In genomic region chr17:2068101-2068518, GRCh38 we compare ENCODE assay signal across 10 cellular contexts. TPM values are rescaled to one million over a fixed set of nuclear protein-coding genes. Genes with fewer than 3 reads are reported as not detected.
A peak's percentile ranks its signal among the peaks of the same experiment; 100 is the strongest.
DNase-seq lines count a peak whose midpoint lies in the region; ATAC-seq and TF ChIP-seq lines count a peak whose summit lies in the region.
"Had no signal": no experiment of that assay in that cellular context is flagged by ENCODE, and none has a peak within 500 bp of the region (broad histone marks: within the 10 kb centered on the region; RNA-seq: fewer than 3 reads in every experiment).

No MANE protein-coding gene starts in this region.

- no peak for TF ChIP-seq CTCF in Peyer's patch (IDR thresholded peaks at IDR 0.05)
- no peak for TF ChIP-seq CTCF in endodermal cell (conservative IDR thresholded peaks at IDR 0.05)
- no peak for TF ChIP-seq CTCF in psoas muscle (IDR thresholded peaks at IDR 0.05)
- no peak for TF ChIP-seq CTCF in body of pancreas (IDR thresholded peaks at IDR 0.05)

- no peak for DNase-seq in Peyer's patch
- no peak for DNase-seq in endodermal cell
- DNase-seq in psoas muscle: peak in 1 of 2 donors; percentile 29
- no peak for DNase-seq in body of pancreas
- DNase-seq in SHP77 treated with DMSO at 0.1 percent for 48 hours (lab: John Stamatoyannopoulos, UW): no peak
- DNase-seq: NCI-H1694 treated with DMSO at 0.1 percent for 48 hours had no signal

- no peak for ATAC-seq in psoas muscle
- ATAC-seq in HG03175 (IDR thresholded peaks at IDR 0.05; ENCODE audit: unreplicated experiment): no peak
- ATAC-seq in body of pancreas: no peak
- ATAC-seq in HG02759 (IDR thresholded peaks at IDR 0.05; ENCODE audit: unreplicated experiment): no peak

- H3K27me3 Mint-ChIP-seq in endodermal cell (ENCODE audit: insufficient read depth): no peaks in the 10 kb centered on the region
- H3K27me3 Mint-ChIP-seq: activated naive CD8-positive, alpha-beta T cell had no signal

- H3K27ac ChIP-seq in BLaER1 treated with 17β-estradiol and CSF1 and Interleukin-3, amounts not matched to agents 10 nM and 100 nM: peak overlapping the region in 8 of 11 experiments; percentile 33 to 83 (median 68); a peak in 15 of 22 replicates
- peak overlapping the region; percentile 58 to 96 (median 94) for H3K27ac ChIP-seq in Peyer's patch
- peak overlapping the region; percentile 57 for H3K27ac ChIP-seq in endodermal cell (ENCODE audit: low read depth, low read length)
- peak overlapping the region; percentile 75 for H3K27ac ChIP-seq in psoas muscle
- peak overlapping the region in 2 of 4 donors; percentile 40 to 47 for H3K27ac ChIP-seq in body of pancreas

- peaks cover 89 to 100% (median 100%) of the 10 kb centered on the region in 10 experiments for H3K4me1 ChIP-seq in BLaER1 treated with 17β-estradiol and CSF1 and Interleukin-3, amounts not matched to agents 10 nM and 100 nM
- peaks cover 2 to 66% (median 35%) of the 10 kb centered on the region in 4 donors for H3K4me1 ChIP-seq in Peyer's patch
- peaks cover 9% of the 10 kb centered on the region for H3K4me1 ChIP-seq in endodermal cell (ENCODE audit: control insufficient read depth, insufficient read depth, low read length)
- H3K4me1 ChIP-seq in psoas muscle: no peaks in the 10 kb centered on the region
- H3K4me1 ChIP-seq in body of pancreas: peaks cover 13% of the 10 kb centered on the region

- intact Hi-C loops in psoas muscle (cut with DNase I) (no loop called here), body of pancreas (cut with DNase I) (no loop called here)

- H3K4me1 Mint-ChIP-seq in endodermal cell: peaks cover 15% of the 10 kb centered on the region

- H4K20me1 ChIP-seq in BLaER1 treated with 17β-estradiol and CSF1 and Interleukin-3, amounts not matched to agents 10 nM and 100 nM: peaks cover 0 to 42% (median 9%) of the 10 kb centered on the region in 11 experiments; a peak in 6 of 22 replicates

- H3K27ac Mint-ChIP-seq in endodermal cell: no peak overlapping the region

- H3K4me2 ChIP-seq in BLaER1 treated with 17β-estradiol and CSF1 and Interleukin-3, amounts not matched to agents 10 nM and 100 nM: peak overlapping the region; percentile 55 to 100 (median 94)

- no peak overlapping the region for H3K4me3 Mint-ChIP-seq in endodermal cell

- peak overlapping the region in 1 of 10 experiments; percentile 15; a peak in 1 of 20 replicates for H3K4me3 ChIP-seq in BLaER1 treated with 17β-estradiol and CSF1 and Interleukin-3, amounts not matched to agents 10 nM and 100 nM
- H3K4me3 ChIP-seq in Peyer's patch (no peak overlapping the region), endodermal cell (ENCODE audit: low read length) (no peak overlapping the region), psoas muscle (no peak overlapping the region), body of pancreas (no peak overlapping the region)

- H3K36me3 Mint-ChIP-seq in endodermal cell (ENCODE audit: low read depth): peaks cover 53% of the 10 kb centered on the region

- H3K27me3 ChIP-seq in BLaER1 treated with 17β-estradiol and CSF1 and Interleukin-3, amounts not matched to agents 10 nM and 100 nM: no peaks in the 10 kb centered on the region
- H3K27me3 ChIP-seq in Peyer's patch (no peaks in the 10 kb centered on the region), endodermal cell (ENCODE audit: control insufficient read depth, insufficient read depth, low read length, poor library complexity, severe bottlenecking) (no peaks in the 10 kb centered on the region), psoas muscle (ENCODE audit: insufficient read depth in 3 of 3, low read length in 2 of 3) (no peaks in the 10 kb centered on the region), body of pancreas (no peaks in the 10 kb centered on the region)

- TF ChIP-seq POLR2A in Peyer's patch (IDR thresholded peaks at IDR 0.05) (no peak), body of pancreas (IDR thresholded peaks at IDR 0.05) (no peak)

- no peaks in the 10 kb centered on the region for H3K9me3 Mint-ChIP-seq in endodermal cell

- H3K36me3 ChIP-seq in BLaER1 treated with 17β-estradiol and CSF1 and Interleukin-3, amounts not matched to agents 10 nM and 100 nM: peaks cover 5 to 43% (median 19%) of the 10 kb centered on the region in 11 experiments; a peak in 16 of 22 replicates
- H3K36me3 ChIP-seq in Peyer's patch (peaks cover 0 to 12% (median 0%) of the 10 kb centered on the region in 3 donors), endodermal cell (ENCODE audit: control insufficient read depth, insufficient read depth, low read length) (peaks cover 90% of the 10 kb centered on the region), psoas muscle (ENCODE audit: insufficient read depth in 1 of 2, low read depth in 1 of 2) (peaks cover 0 to 50% of the 10 kb centered on the region in 2 donors), body of pancreas (replicated peaks in 1 of 2; ENCODE audit: insufficient read depth in 1 of 2, low read depth in 2 of 2) (peaks cover 0 to 4% of the 10 kb centered on the region in 2 donors)

- WGBS in endodermal cell (ENCODE audit: insufficient coverage in 1 of 2, insufficient read length in 1 of 2), 2 experiments: 92 to 100% methylated on average over 5 to 6 of the region's 6 CpGs
- WGBS in psoas muscle, 3 donors: 58 to 70% (median 60%) methylated on average over 6 of the region's 6 CpGs
- 77 to 91% methylated on average over 4 to 6 of the region's 6 CpGs for WGBS in body of pancreas, 2 donors

- peak overlapping the region in 7 of 11 experiments; percentile 23 to 76 (median 63); a peak in 12 of 22 replicates for H3K9ac ChIP-seq in BLaER1 treated with 17β-estradiol and CSF1 and Interleukin-3, amounts not matched to agents 10 nM and 100 nM
- no peak overlapping the region for H3K9ac ChIP-seq in endodermal cell (ENCODE audit: extremely low read depth, low read length, poor library complexity, severe bottlenecking)

- no peaks in the 10 kb centered on the region for H3K9me3 ChIP-seq in BLaER1 treated with 17β-estradiol and CSF1 and Interleukin-3, amounts not matched to agents 10 nM and 100 nM (replicated peaks in 1 of 11)
- no peaks in the 10 kb centered on the region for H3K9me3 ChIP-seq in Peyer's patch
- no peaks in the 10 kb centered on the region for H3K9me3 ChIP-seq in endodermal cell (ENCODE audit: control insufficient read depth, low read length)
- no peaks in the 10 kb centered on the region for H3K9me3 ChIP-seq in psoas muscle
- no peaks in the 10 kb centered on the region for H3K9me3 ChIP-seq in body of pancreas

RNA-seq across cellular contexts. Expression of gene HIC1, which starts 13.2 kb away (rescaled TPM):
- total RNA-seq in Peyer's patch (10 to 100 TPM in 2 of 4 donors, 1 to 10 TPM in 2; 6.8 to 40.4 (median 12.8) TPM), endodermal cell (under 1 TPM; 0.13 to 0.57 TPM), psoas muscle (10 to 100 TPM in 1 of 4 donors, 1 to 10 TPM in 3; 4.3 to 12.6 (median 9.4) TPM), body of pancreas (10 to 100 TPM in 1 of 2 donors, 1 to 10 TPM in 1; 9.6 to 18.1 TPM)
- polyA plus RNA-seq in endodermal cell (2013, experiment 1 of 2): 0.64 TPM
- polyA plus RNA-seq in endodermal cell (2013, experiment 2 of 2): 0.21 TPM
- 1 to 10 TPM; 2.0 to 3.5 (median 2.1) TPM for polyA plus RNA-seq in psoas muscle

RNA-seq across cellular contexts. Expression of gene OVCA2, which starts 26.3 kb away (rescaled TPM):
- total RNA-seq in Peyer's patch: 10 to 100 TPM; 32.4 to 49.0 (median 37.8) TPM
- 10 to 100 TPM; 19.8 to 27.5 TPM for total RNA-seq in endodermal cell
- polyA plus RNA-seq in endodermal cell (2013, experiment 1 of 2): 24.3 TPM
- 24.8 TPM for polyA plus RNA-seq in endodermal cell (2013, experiment 2 of 2)
- 10 to 100 TPM; 10.1 to 23.0 (median 15.2) TPM for total RNA-seq in psoas muscle
- polyA plus RNA-seq in psoas muscle: 10 to 100 TPM; 29.2 to 66.1 (median 33.4) TPM
- total RNA-seq in body of pancreas: 10 to 100 TPM; 17.1 to 36.3 TPM

RNA-seq across cellular contexts. Expression of gene DPH1, which starts 38.2 kb away (rescaled TPM):
- 100 to 1,000 TPM in 1 of 4 donors, 10 to 100 TPM in 3; 25.9 to 130 (median 64.5) TPM for total RNA-seq in Peyer's patch
- 10 to 100 TPM; 31.1 to 48.3 TPM for total RNA-seq in endodermal cell
- 34.4 TPM for polyA plus RNA-seq in endodermal cell (2013, experiment 1 of 2)
- 26.5 TPM for polyA plus RNA-seq in endodermal cell (2013, experiment 2 of 2)
- 10 to 100 TPM; 36.9 to 73.4 (median 45.5) TPM for total RNA-seq in psoas muscle
- polyA plus RNA-seq in psoas muscle: 10 to 100 TPM; 13.5 to 51.9 (median 39.2) TPM
- 10 to 100 TPM; 34.8 to 77.8 TPM for total RNA-seq in body of pancreas

RNA-seq across cellular contexts. Expression of gene RTN4RL1, which starts 43.0 kb away (rescaled TPM):
- total RNA-seq in Peyer's patch: not detected
- total RNA-seq in endodermal cell: 10 to 100 TPM; 18.2 to 19.6 TPM
- 5.4 TPM for polyA plus RNA-seq in endodermal cell (2013, experiment 1 of 2)
- 7.7 TPM for polyA plus RNA-seq in endodermal cell (2013, experiment 2 of 2)
- 1 to 10 TPM in 2 of 4 donors, under 1 TPM in 2; 0.65 to 1.7 (median 1.2) TPM for total RNA-seq in psoas muscle
- 1 to 10 TPM in 1 of 3 donors, under 1 TPM in 2; 0.44 to 1.8 (median 0.70) TPM for polyA plus RNA-seq in psoas muscle
- 1 to 10 TPM; 3.1 to 3.6 TPM for total RNA-seq in body of pancreas
